18 cellular contexts compared by ENCODE assay signal in the genomic region with DNA sequence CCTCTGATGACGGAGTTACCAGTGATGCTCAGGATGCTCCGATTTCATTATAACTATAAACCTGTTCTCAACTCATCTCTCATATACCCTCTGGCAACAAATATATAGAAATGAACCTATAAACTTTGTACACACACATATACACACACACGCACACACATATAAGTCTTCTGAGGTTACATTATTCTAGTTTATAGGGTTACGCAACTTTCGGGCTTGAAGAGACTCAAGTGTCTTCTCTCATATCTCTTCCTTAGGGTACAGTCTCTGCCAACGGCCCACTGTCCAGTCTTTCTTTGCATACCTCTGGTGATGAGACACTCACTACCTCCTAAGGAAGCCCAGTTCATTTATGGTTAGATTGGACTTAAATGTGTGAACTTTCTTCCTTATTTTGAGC.
DNase-seq lines count a peak whose midpoint lies in the region; ATAC-seq, FAIRE-seq and TF ChIP-seq lines count a peak whose summit lies in the region.
"Had no signal": no experiment of that assay in that cellular context is flagged by ENCODE, and none has a peak within 500 bp of the region (broad histone marks: within the 10 kb centered on the region; RNA-seq: fewer than 3 reads in every experiment).

No MANE protein-coding gene starts in this region.

- H3K27ac ChIP-seq in HepG2 (ENCODE audit: extremely low read length, insufficient read depth, low read length) = no peak overlapping the region
- H3K27ac ChIP-seq in right lobe of liver = no peak overlapping the region
- peak overlapping the region; percentile 22 for H3K27ac ChIP-seq in RWPE2 (ENCODE audit: poor library complexity, severe bottlenecking)
- no peak overlapping the region for H3K27ac ChIP-seq in adrenal gland
- H3K27ac ChIP-seq: C4-2B, HL-60, RWPE1 had no signal

- DNase-seq in HepG2 (ENCODE audit: low spot score) = no peak
- DNase-seq in right lobe of liver = no peak
- no peak for DNase-seq in RWPE2 (ENCODE audit: low spot score)
- peak; percentile 27 for DNase-seq in fibroblast of gingiva (ENCODE audit: low read depth)
- no peak for DNase-seq in adrenal gland
- no peak for DNase-seq in NCI-H1436 treated with DMSO at 0.1 percent for 48 hours (lab: John Stamatoyannopoulos, UW)
- no peak for DNase-seq in iPS-NIHi11 (ENCODE audit: low spot score)
- DNase-seq: DMS 273 treated with DMSO at 0.1 percent for 48 hours, DND-41, NCI-H1105 treated with DMSO at 0.1 percent for 48 hours, NCI-H187, NCI-H2107, NCI-H510A, NCI-H748 treated with DMSO at 0.1 percent for 48 hours had no signal

- no peak overlapping the region for H3K4me2 ChIP-seq in HepG2 (ENCODE audit: low read depth, low read length)
- H3K4me2 ChIP-seq: A549 had no signal

- ATAC-seq in HepG2 = no peak
- ATAC-seq in right lobe of liver = no peak
- ATAC-seq in RWPE2 (ENCODE audit: low read depth) = no peak

- TF ChIP-seq EP300 in HepG2 (IDR thresholded peaks at IDR 0.05; ENCODE audit: low read depth in 2 of 2, low read length in 2 of 2) (no peak), HepG2 (CRISPR knock-in tag; IDR thresholded peaks at IDR 0.05; ENCODE audit: borderline replicate concordance) (no peak)

- H3K79me2 ChIP-seq in HepG2 (ENCODE audit: insufficient read depth, low read length) = no peaks in the 10 kb centered on the region

- intact Hi-C loops in HepG2 (cut with micrococcal nuclease; ENCODE audit: unreplicated experiment) = no loop called here
- intact Hi-C loops in right lobe of liver (cut with DNase I) = no loop called here
- intact Hi-C loops in adrenal gland (cut with DNase I) = no loop called here

- CTCF ChIA-PET in HepG2 (lab: Yijun Ruan, JAX; ENCODE audit: low intra/inter-chr PET ratio, low total read pairs) = no interaction called here

- H3K9me3 ChIP-seq in HepG2 (ENCODE audit: low read length) (no peaks in the 10 kb centered on the region), right lobe of liver (no peaks in the 10 kb centered on the region), RWPE2 (ENCODE audit: severe bottlenecking) (no peaks in the 10 kb centered on the region), adrenal gland (replicated peaks in 1 of 3) (no peaks in the 10 kb centered on the region)
- H3K9me3 ChIP-seq: A549 had no signal

- WGBS in HepG2 (ENCODE audit: low lambda C conversion rate) = 50% methylated on average over 6 of the region's 6 CpGs
- WGBS in right lobe of liver (ENCODE audit: insufficient coverage, low coverage, low lambda C conversion rate, missing lambda C conversion rate) = 65% methylated on average over 5 of the region's 6 CpGs
- 72 to 81% (median 78%) methylated on average over 6 of the region's 6 CpGs for WGBS in adrenal gland, 4 donors

- H3K4me1 ChIP-seq in HepG2 (ENCODE audit: insufficient read depth, low read length) = no peaks in the 10 kb centered on the region
- no peaks in the 10 kb centered on the region for H3K4me1 ChIP-seq in right lobe of liver
- H3K4me1 ChIP-seq in RWPE2 (ENCODE audit: insufficient read depth, poor library complexity, severe bottlenecking) = peaks cover 16% of the 10 kb centered on the region
- no peaks in the 10 kb centered on the region for H3K4me1 ChIP-seq in adrenal gland (replicated peaks in 1 of 2)
- H3K4me1 ChIP-seq: A549 had no signal

- H3K36me3 ChIP-seq in HepG2 (replicated peaks in 1 of 2; ENCODE audit: control insufficient read depth in 1 of 2, insufficient read depth in 2 of 2, low read length in 2 of 2) (no peaks in the 10 kb centered on the region), right lobe of liver (no peaks in the 10 kb centered on the region), RWPE2 (ENCODE audit: low read depth) (no peaks in the 10 kb centered on the region), adrenal gland (replicated peaks in 1 of 2) (no peaks in the 10 kb centered on the region)

- FAIRE-seq in HepG2 (lab: Jason Lieb, UNC) = no peak
- FAIRE-seq: A549 had no signal

- peaks cover 0 to 2% of the 10 kb centered on the region in 2 experiments; a peak in 2 of 5 replicates for H3K27me3 ChIP-seq in HepG2 (ENCODE audit: control insufficient read depth in 1 of 2, insufficient read depth in 2 of 2, low read length in 2 of 2)
- no peaks in the 10 kb centered on the region for H3K27me3 ChIP-seq in right lobe of liver
- no peaks in the 10 kb centered on the region for H3K27me3 ChIP-seq in RWPE2 (ENCODE audit: insufficient read depth, poor library complexity, severe bottlenecking)
- H3K27me3 ChIP-seq in adrenal gland = no peaks in the 10 kb centered on the region

- no peak for TF ChIP-seq RAD21 in HepG2 (CRISPR knock-in tag; IDR thresholded peaks at IDR 0.05)

- no TSS peak for BruUV-seq in HepG2 (replicated peaks; lab: Mats Ljungman, UMichigan)

- H4K20me1 ChIP-seq in HepG2 (ENCODE audit: insufficient read depth, low read length) = no peaks in the 10 kb centered on the region

- in situ Hi-C loops in HepG2 (cut with HindIII; ENCODE audit: extremely low pct_ligation_motif_present, low pct_unique_long_range_greater_than_20kb) = no loop called here

- H3K4me3 ChIP-seq in HepG2 (replicated peaks in 1 of 3; ENCODE audit: insufficient read depth in 1 of 3, low read depth in 2 of 3, low read length in 3 of 3) = no peak overlapping the region
- no peak overlapping the region for H3K4me3 ChIP-seq in right lobe of liver
- H3K4me3 ChIP-seq in RWPE2 (ENCODE audit: severe bottlenecking) = no peak overlapping the region
- H3K4me3 ChIP-seq in adrenal gland = no peak overlapping the region
- H3K4me3 ChIP-seq: A549 had no signal

- no peak overlapping the region for H3K9ac ChIP-seq in HepG2 (ENCODE audit: insufficient read depth, low read depth, low read length)

- TF ChIP-seq POLR2A in HepG2 (IDR thresholded peaks at IDR 0.05; ENCODE audit: insufficient read depth in 1 of 2, low read depth in 2 of 2, low read length in 2 of 2) (no peak), right lobe of liver (IDR thresholded peaks at IDR 0.05) (no peak), adrenal gland (IDR thresholded peaks at IDR 0.05) (no peak)

- H2AFZ ChIP-seq in HepG2 (ENCODE audit: low read length) = no peak overlapping the region

- TF ChIP-seq CTCF in HepG2 (CRISPR knock-in tag; IDR thresholded peaks at IDR 0.05) (no peak), right lobe of liver (IDR thresholded peaks at IDR 0.05) (no peak), RWPE2 (IDR thresholded peaks at IDR 0.05; ENCODE audit: poor library complexity, severe bottlenecking) (no peak), adrenal gland (IDR thresholded peaks at IDR 0.05) (no peak)

- POLR2A ChIA-PET in HepG2 (lab: Yijun Ruan, JAX) = no interaction called here

TF ChIP-seq in HepG2, 621 proteins besides CTCF, POLR2A, EP300 and RAD21:
- TF ChIP-seq CEBPB (IDR thresholded peaks at IDR 0.05; ENCODE audit: borderline replicate concordance, low read depth, low read length) (peak; percentile 83), CBX5 (CRISPR knock-in tag; IDR thresholded peaks at IDR 0.05; ENCODE audit: borderline replicate concordance) (no peak)
